In the genomic region with DNA sequence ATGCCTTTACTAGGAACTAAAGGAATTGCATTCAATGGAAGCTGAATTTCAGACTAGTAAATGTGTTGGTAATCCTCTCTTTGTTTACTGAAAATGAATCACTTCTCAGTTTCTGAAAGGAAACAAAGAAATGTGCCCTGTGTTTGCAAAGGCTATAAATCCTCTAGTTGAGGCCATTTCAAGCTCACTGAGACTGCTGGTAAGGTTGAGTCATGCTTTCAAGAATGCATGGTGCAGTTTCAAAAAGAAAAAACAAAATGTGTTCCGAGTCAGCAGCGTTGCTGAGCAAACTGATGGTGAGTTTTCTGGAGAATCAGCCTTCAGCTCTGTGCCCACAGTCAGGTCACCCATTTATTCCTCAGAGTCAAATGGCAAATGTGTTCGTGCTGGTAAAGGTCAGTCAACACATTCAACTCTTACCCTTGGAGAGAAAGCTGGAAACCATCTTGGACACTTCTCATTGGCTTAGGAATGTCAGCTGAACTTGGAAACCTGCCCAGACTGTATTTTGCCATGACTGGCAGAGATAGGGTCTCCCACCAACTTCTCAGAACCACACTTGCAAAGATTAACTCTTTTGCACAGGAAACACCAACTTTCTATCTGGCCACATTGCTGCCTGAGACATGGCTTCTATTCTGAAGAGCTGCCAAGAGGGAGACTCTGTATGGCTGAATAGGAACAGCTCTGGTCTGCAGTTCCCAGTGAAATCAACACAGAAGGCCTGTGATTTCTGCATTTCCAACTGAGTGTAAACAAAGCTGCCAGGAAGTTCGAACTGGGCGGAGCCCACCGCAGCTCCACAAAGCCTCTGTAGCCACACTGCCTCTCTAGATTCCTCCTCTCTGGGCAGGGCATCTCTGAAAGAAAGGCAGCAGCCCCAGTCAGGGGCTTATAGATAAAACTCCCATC, we compare ENCODE assay signal across 8 cellular contexts.
A peak's percentile ranks its signal among the peaks of the same experiment; 100 is the strongest.
DNase-seq lines count a peak whose midpoint lies in the region; ATAC-seq and TF ChIP-seq lines count a peak whose summit lies in the region.

No MANE protein-coding gene starts in this region.

- peak; percentile 94 for ATAC-seq in GM19395 (IDR thresholded peaks at IDR 0.05; ENCODE audit: unreplicated experiment)
- ATAC-seq in HG03175 (IDR thresholded peaks at IDR 0.05; ENCODE audit: unreplicated experiment): peak; percentile 85

- DNase-seq in GM03348 (ENCODE audit: low spot score) (peak; percentile 68), SW480 (ENCODE audit: low spot score) (peak; percentile 45), fibroblast of pulmonary artery (ENCODE audit: low read depth) (peak; percentile 87), putamen (ENCODE audit: low spot score) (peak; percentile 0), NCI-H187 (lab: John Stamatoyannopoulos, UW) (no peak), H7 (no peak)

- H3K4me3 ChIP-seq in fibroblast of pulmonary artery (replicated peaks; ENCODE audit: low read depth, low read length) (no peak overlapping the region), H7 (ENCODE audit: insufficient read depth, low read depth, low read length) (no peak overlapping the region)

- H3K36me3 ChIP-seq in H7 (replicated peaks; ENCODE audit: control insufficient read depth, insufficient read depth, low read length): no peaks in the 10 kb centered on the region

- H3K27me3 ChIP-seq in H7 (ENCODE audit: control insufficient read depth, insufficient read depth, low read length): no peaks in the 10 kb centered on the region

- TF ChIP-seq CTCF in fibroblast of pulmonary artery (IDR thresholded peaks at IDR 0.05; ENCODE audit: low read length, missing control alignments): no peak

Comparison
In these comparisons a context has a peak if more than half of its experiments do, and no peak if none do; other contexts are left out.
1. DNase-seq: peak in GM03348 (single experiment), SW480 (single experiment), fibroblast of pulmonary artery (single experiment) and putamen (single experiment); none in NCI-H187 (0 of 2) and H7 (single experiment).